In genomic region chr1:27114522-27114921, GRCh38 we compare ENCODE assay signal across 2 cellular contexts.
TF ChIP-seq lines count a peak whose summit lies in the region.

No MANE protein-coding gene starts in this region.

TF ChIP-seq in WTC11, 78 proteins besides CTCF, POLR2A, EP300 and RAD21 (continued from another document):
- no peak for TF ChIP-seq PRRX2 (CRISPR knock-in tag; IDR thresholded peaks at IDR 0.05)
- no peak for TF ChIP-seq ZNF512 (CRISPR knock-in tag; IDR thresholded peaks at IDR 0.05; ENCODE audit: borderline replicate concordance)
- TF ChIP-seq FOXP1 (CRISPR knock-in tag; IDR thresholded peaks at IDR 0.05; ENCODE audit: borderline replicate concordance), result no peak
- TF ChIP-seq ZNF425 (CRISPR knock-in tag; conservative IDR thresholded peaks at IDR 0.05), result no peak
- no peak for TF ChIP-seq E2F4 (CRISPR knock-in tag; IDR thresholded peaks at IDR 0.05; ENCODE audit: borderline replicate concordance, low read depth)
- TF ChIP-seq MYBL2 (CRISPR knock-in tag; IDR thresholded peaks at IDR 0.05), result no peak
- TF ChIP-seq ERG (CRISPR knock-in tag; IDR thresholded peaks at IDR 0.05), result no peak
- TF ChIP-seq ZBTB21 (CRISPR knock-in tag; IDR thresholded peaks at IDR 0.05; ENCODE audit: borderline replicate concordance), result no peak
- TF ChIP-seq GABPB1 (CRISPR knock-in tag; IDR thresholded peaks at IDR 0.05), result no peak
- no peak for TF ChIP-seq RORB (CRISPR knock-in tag; IDR thresholded peaks at IDR 0.05)
- TF ChIP-seq ZNF671 (CRISPR knock-in tag; IDR thresholded peaks at IDR 0.05), result no peak
- TF ChIP-seq NR1H2 (CRISPR knock-in tag; IDR thresholded peaks at IDR 0.05), result no peak
- no peak for TF ChIP-seq ZNF396 (CRISPR knock-in tag; IDR thresholded peaks at IDR 0.05; ENCODE audit: borderline replicate concordance)
- TF ChIP-seq JAZF1 (CRISPR knock-in tag; IDR thresholded peaks at IDR 0.05), result no peak
TF ChIP-seq in WTC11: peak in this region for 0.

TF ChIP-seq in GM23338, 12 proteins besides CTCF, POLR2A, EP300 and RAD21:
- TF ChIP-seq ZNF462 (CRISPR knock-in tag; IDR thresholded peaks at IDR 0.05) (no peak), EZH2phosphoT487 (IDR thresholded peaks at IDR 0.05; ENCODE audit: unreplicated experiment) (no peak), EZH2 (IDR thresholded peaks at IDR 0.05; ENCODE audit: low read depth, unreplicated experiment) (no peak), JUNB (IDR thresholded peaks at IDR 0.05; ENCODE audit: unreplicated experiment) (no peak), POLR2AphosphoS5 (IDR thresholded peaks at IDR 0.05; ENCODE audit: low read depth) (no peak), ZNF114 (CRISPR knock-in tag; IDR thresholded peaks at IDR 0.05) (no peak), CREB1 (CRISPR knock-in tag; IDR thresholded peaks at IDR 0.05; ENCODE audit: low read depth) (no peak), ETS1 (IDR thresholded peaks at IDR 0.05) (no peak), ZNF331 (CRISPR knock-in tag; IDR thresholded peaks at IDR 0.05; ENCODE audit: low read depth) (no peak), REST (IDR thresholded peaks at IDR 0.05; ENCODE audit: unreplicated experiment) (no peak), STAT1 (IDR thresholded peaks at IDR 0.05; ENCODE audit: unreplicated experiment) (no peak), NANOG (IDR thresholded peaks at IDR 0.05; ENCODE audit: borderline replicate concordance) (no peak)
TF ChIP-seq in GM23338: peak in this region for 0.
